Comparison of ENCODE assay signal across 1 cellular context in the genomic region with DNA sequence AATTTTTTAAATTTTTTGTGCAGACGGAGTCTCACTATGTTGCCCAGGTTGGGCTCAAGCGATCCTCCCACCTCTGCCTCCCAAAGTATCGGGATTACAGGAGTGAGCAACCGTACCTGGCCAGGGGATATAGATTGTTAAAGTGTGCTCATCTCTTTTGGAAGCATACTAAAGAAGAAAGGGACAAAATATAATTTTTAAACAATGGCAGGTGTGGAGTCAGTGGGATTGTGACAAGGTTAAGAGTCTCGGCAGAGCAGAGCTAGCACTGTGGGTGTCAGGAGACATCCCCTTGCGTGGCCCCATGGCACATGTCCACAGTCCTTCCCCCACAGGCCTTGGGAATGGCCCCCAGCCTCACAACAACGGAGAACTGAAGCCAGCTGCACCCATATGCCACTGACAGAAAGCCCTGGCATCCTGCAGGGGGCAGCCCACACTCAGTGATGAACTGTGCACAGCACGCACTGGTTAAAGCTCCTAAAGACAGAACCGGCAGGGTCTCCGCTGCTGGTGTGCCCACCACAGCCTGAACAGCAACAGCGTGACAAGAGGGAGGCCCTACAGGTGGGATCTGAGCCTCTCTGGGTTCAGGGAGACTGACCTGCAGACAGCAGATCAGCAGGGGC.
TF ChIP-seq lines count a peak whose summit lies in the region.

No MANE protein-coding gene starts in this region.

TF ChIP-seq in H1, 55 proteins besides CTCF, POLR2A, EP300 and RAD21:
- TF ChIP-seq POLR2AphosphoS5 (IDR thresholded peaks at IDR 0.05; ENCODE audit: low read depth, low read length) (no peak), SIN3A (conservative IDR thresholded peaks at IDR 0.05 in 1 of 2, IDR thresholded peaks at IDR 0.05 in 1 of 2; ENCODE audit: low read depth in 1 of 2, low read length in 2 of 2) (peak in 1 of 2 experiments; percentile 65; a peak in 1 of 4 replicates), CREB1 (IDR thresholded peaks at IDR 0.05) (no peak), POU5F1 (IDR thresholded peaks at IDR 0.05; ENCODE audit: low read depth, low read length) (no peak), BCL11A (IDR thresholded peaks at IDR 0.05; ENCODE audit: low read depth in 2 of 2, low read length in 2 of 2) (no peak)
- TF ChIP-seq, protein P1, sequence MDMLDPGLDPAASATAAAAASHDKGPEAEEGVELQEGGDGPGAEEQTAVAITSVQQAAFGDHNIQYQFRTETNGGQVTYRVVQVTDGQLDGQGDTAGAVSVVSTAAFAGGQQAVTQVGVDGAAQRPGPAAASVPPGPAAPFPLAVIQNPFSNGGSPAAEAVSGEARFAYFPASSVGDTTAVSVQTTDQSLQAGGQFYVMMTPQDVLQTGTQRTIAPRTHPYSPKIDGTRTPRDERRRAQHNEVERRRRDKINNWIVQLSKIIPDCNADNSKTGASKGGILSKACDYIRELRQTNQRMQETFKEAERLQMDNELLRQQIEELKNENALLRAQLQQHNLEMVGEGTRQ (IDR thresholded peaks at IDR 0.05; ENCODE audit: low read length), result no peak
